Comparison of ENCODE assay signal across 29 cellular contexts in genomic region chr1:47564570-47564969, GRCh38.
DNase-seq lines count a peak whose midpoint lies in the region; ATAC-seq and TF ChIP-seq lines count a peak whose summit lies in the region.
"Had no signal": no experiment of that assay in that cellular context is flagged by ENCODE, and none has a peak within 500 bp of the region (broad histone marks: within the 10 kb centered on the region; RNA-seq: fewer than 3 reads in every experiment).

No MANE protein-coding gene starts in this region.

- peaks cover 6% of the 10 kb centered on the region; the same call in 1 of the 2 replicates for H3K27me3 Mint-ChIP-seq in HFFc6 (ENCODE audit: insufficient read depth)
- H3K27me3 Mint-ChIP-seq: naive B cell had no signal

- TF ChIP-seq CTCF in HFFc6 (IDR thresholded peaks at IDR 0.05) = no peak

- H3K4me1 ChIP-seq in NT2/D1 (ENCODE audit: insufficient read depth, insufficient read length) = peaks cover 31% of the 10 kb centered on the region
- peaks cover 2% of the 10 kb centered on the region for H3K4me1 ChIP-seq in mesendoderm (ENCODE audit: control insufficient read depth, low read depth, low read length)
- H3K4me1 ChIP-seq: psoas muscle, sigmoid colon had no signal

- H2AK5ac ChIP-seq in mesendoderm (ENCODE audit: low read length) = no peak overlapping the region

- no peak for ATAC-seq in HG03045 (IDR thresholded peaks at IDR 0.05; ENCODE audit: unreplicated experiment)
- ATAC-seq: activated T-helper 17 cell treated with anti-CD3 and anti-CD28 coated beads, Interleukin-2, amount 50 U/mL, for 72 hours; effector memory CD8-positive, alpha-beta T cell; HepG2; psoas muscle; Right ventricle myocardium inferior had no signal

- no peak overlapping the region for H3K4ac ChIP-seq in mesendoderm (ENCODE audit: low read depth, low read length)

- H3K79me2 ChIP-seq in mesendoderm (ENCODE audit: control insufficient read depth, insufficient read depth, low read length) = no peaks in the 10 kb centered on the region

- no peak overlapping the region for H3K9ac ChIP-seq in NT2/D1 (ENCODE audit: insufficient read length, low read depth)
- H3K9ac ChIP-seq in mesendoderm (ENCODE audit: low read length) = no peak overlapping the region

- no peak overlapping the region for H4K5ac ChIP-seq in mesendoderm (ENCODE audit: low read length)

- DNase-seq in COLO668 (lab: John Stamatoyannopoulos, UW; ENCODE audit: unreplicated experiment) (peak; percentile 62), H7 (peak; percentile 61), NT2/D1 (ENCODE audit: low read depth, low spot score) (peak; percentile 93), mesendoderm (peak; percentile 51), HFFc6 (no peak), SKM-1 treated with dmso at 0.1 percent for 144 hours (lab: John Stamatoyannopoulos, UW; ENCODE audit: unreplicated experiment) (no peak)
- no peak for DNase-seq in activated CD4-positive, CD25-positive, alpha-beta regulatory T cell treated with anti-CD3 and anti-CD28 coated beads, Interleukin-2, amount 50 U/mL, for 72 hours
- DNase-seq: ACHN; activated CD4-positive, alpha-beta T cell treated with anti-CD3 and anti-CD28 coated beads for 4 hours; activated naive CD4-positive, alpha-beta T cell treated with anti-CD3 and anti-CD28 coated beads, Interleukin-2, amount 10 ng/mL, durations not matched to agents 7 days and 5 days; adrenal gland; central memory CD4-positive, alpha-beta T cell; DMS79 treated with DMSO at 0.1 percent for 48 hours; effector memory CD8-positive, alpha-beta T cell; erythroblast; GF-D8; midbrain; naive B cell; NCI-H524 treated with DMSO at 0.1 percent for 48 hours; occipital lobe; psoas muscle; sigmoid colon; stimulated activated CD4-positive, alpha-beta T cell treated with anti-CD3 and anti-CD28 coated beads, Interleukin-4, amount 100 ng/mL, for 1 hour; transverse colon had no signal

- H3K36me3 Mint-ChIP-seq in HFFc6 (ENCODE audit: low read depth) = no peaks in the 10 kb centered on the region
- H3K36me3 Mint-ChIP-seq: activated naive CD4-positive, alpha-beta T cell treated with anti-CD3 and anti-CD28 coated beads, Interleukin-2, amount 10 ng/mL, durations not matched to agents 7 days and 5 days; naive B cell had no signal

- no peak overlapping the region for H3K23ac ChIP-seq in mesendoderm (ENCODE audit: low read length)

- no peak overlapping the region for H3K27ac ChIP-seq in mesendoderm (ENCODE audit: low read depth, low read length)
- H3K27ac ChIP-seq: adrenal gland, psoas muscle, sigmoid colon, transverse colon had no signal

- no peaks in the 10 kb centered on the region for H3K9me3 Mint-ChIP-seq in HFFc6
- H3K9me3 Mint-ChIP-seq: activated naive CD4-positive, alpha-beta T cell treated with anti-CD3 and anti-CD28 coated beads, Interleukin-2, amount 10 ng/mL, durations not matched to agents 7 days and 5 days; activated T-helper 17 cell treated with anti-CD3 and anti-CD28 coated beads, Interleukin-2, amount 50 U/mL, for 72 hours; effector memory CD8-positive, alpha-beta T cell; naive B cell had no signal

- H3K4me3 Mint-ChIP-seq in HFFc6 = no peak overlapping the region
- H3K4me3 Mint-ChIP-seq: activated naive CD4-positive, alpha-beta T cell treated with anti-CD3 and anti-CD28 coated beads, Interleukin-2, amount 10 ng/mL, durations not matched to agents 7 days and 5 days; activated T-helper 17 cell treated with anti-CD3 and anti-CD28 coated beads, Interleukin-2, amount 50 U/mL, for 72 hours; B cell; effector memory CD8-positive, alpha-beta T cell had no signal

- peak overlapping the region; percentile 17 for H3K56ac ChIP-seq in mesendoderm (ENCODE audit: low read length)

- H3K27me3 ChIP-seq in H7 (ENCODE audit: control insufficient read depth, insufficient read depth, low read length) = peaks cover 2% of the 10 kb centered on the region
- H3K27me3 ChIP-seq in NT2/D1 (ENCODE audit: insufficient read depth, insufficient read length) = no peaks in the 10 kb centered on the region
- no peaks in the 10 kb centered on the region for H3K27me3 ChIP-seq in mesendoderm (ENCODE audit: insufficient read depth, low read length, poor library complexity)
- H3K27me3 ChIP-seq: adrenal gland had no signal

- H3K36me3 ChIP-seq in H7 (replicated peaks; ENCODE audit: control insufficient read depth, insufficient read depth, low read length) = no peaks in the 10 kb centered on the region
- H3K36me3 ChIP-seq in NT2/D1 (ENCODE audit: insufficient read depth, insufficient read length, low read length) = no peaks in the 10 kb centered on the region
- H3K36me3 ChIP-seq in mesendoderm (ENCODE audit: control insufficient read depth, insufficient read depth, low read length) = no peaks in the 10 kb centered on the region
- H3K36me3 ChIP-seq: adrenal gland, sigmoid colon, transverse colon had no signal

- no peak overlapping the region for H3K18ac ChIP-seq in mesendoderm (ENCODE audit: low read length)

- no peaks in the 10 kb centered on the region for H3K9me3 ChIP-seq in NT2/D1 (ENCODE audit: insufficient read depth, low read length)
- H3K9me3 ChIP-seq: adrenal gland, psoas muscle, sigmoid colon, transverse colon had no signal

- H2BK15ac ChIP-seq in mesendoderm (replicated peaks; ENCODE audit: low read depth) = no peak overlapping the region

- no peak overlapping the region for H3K4me2 ChIP-seq in mesendoderm (ENCODE audit: low read length)

- H3K4me1 Mint-ChIP-seq in HFFc6 (ENCODE audit: low read depth) = peaks cover 45% of the 10 kb centered on the region
- H3K4me1 Mint-ChIP-seq: activated naive CD4-positive, alpha-beta T cell treated with anti-CD3 and anti-CD28 coated beads, Interleukin-2, amount 10 ng/mL, durations not matched to agents 7 days and 5 days; activated T-helper 17 cell treated with anti-CD3 and anti-CD28 coated beads, Interleukin-2, amount 50 U/mL, for 72 hours; B cell had no signal

- no peak overlapping the region for H2BK5ac ChIP-seq in mesendoderm (ENCODE audit: low read length)

- no peak overlapping the region for H3K27ac Mint-ChIP-seq in HFFc6
- H3K27ac Mint-ChIP-seq: activated naive CD4-positive, alpha-beta T cell treated with anti-CD3 and anti-CD28 coated beads, Interleukin-2, amount 10 ng/mL, durations not matched to agents 7 days and 5 days; activated T-helper 17 cell treated with anti-CD3 and anti-CD28 coated beads, Interleukin-2, amount 50 U/mL, for 72 hours; B cell; effector memory CD8-positive, alpha-beta T cell had no signal

- H3K4me3 ChIP-seq in H7 (ENCODE audit: insufficient read depth, low read depth, low read length) (no peak overlapping the region), NT2/D1 (ENCODE audit: insufficient read length, low read depth) (no peak overlapping the region), mesendoderm (ENCODE audit: low read length) (no peak overlapping the region)
- H3K4me3 ChIP-seq: adrenal gland, psoas muscle, sigmoid colon, transverse colon had no signal

- H4K8ac ChIP-seq in mesendoderm (ENCODE audit: low read depth, low read length) = no peak overlapping the region

- H3K79me1 ChIP-seq in mesendoderm (ENCODE audit: low read length) = no peaks in the 10 kb centered on the region

- H2BK120ac ChIP-seq in mesendoderm (ENCODE audit: low read depth, low read length) = no peak overlapping the region

Comparison
In these comparisons a context has a peak if more than half of its experiments do, and no peak if none do; other contexts are left out.
1. DNase-seq: peak in COLO668 (single experiment), H7 (single experiment), NT2/D1 (single experiment) and mesendoderm (single experiment); none in HFFc6 (single experiment), activated CD4-positive, CD25-positive, alpha-beta regulatory T cell treated with anti-CD3 and anti-CD28 coated beads, Interleukin-2, amount 50 U/mL, for 72 hours (single experiment) and SKM-1 treated with dmso at 0.1 percent for 144 hours (single experiment).